In the genomic region with DNA sequence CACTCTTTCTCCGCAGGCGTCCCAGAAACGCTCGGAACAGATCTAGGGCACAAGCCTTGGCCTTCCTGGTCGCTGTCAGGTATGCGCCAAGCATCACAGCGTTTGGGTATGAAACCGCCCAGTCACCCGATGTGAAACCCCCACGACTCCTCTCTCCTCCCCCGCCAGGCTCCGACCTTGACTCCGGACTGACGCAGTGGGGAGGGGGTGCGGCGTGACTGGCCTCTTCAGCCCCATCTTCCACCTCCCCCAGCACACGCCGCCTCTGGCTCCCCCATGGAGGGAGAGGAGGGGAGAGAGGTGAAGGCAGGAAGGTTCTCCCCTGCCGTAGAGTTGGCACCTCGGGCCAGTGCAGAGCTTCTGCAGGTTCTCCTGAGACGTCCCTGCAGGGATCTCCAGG, we compare ENCODE assay signal across 1 cellular context.
TF ChIP-seq lines count a peak whose summit lies in the region.

No MANE protein-coding gene starts in this region.

TF ChIP-seq in GM23338, 12 proteins besides CTCF, POLR2A, EP300 and RAD21 (continued from another document):
- TF ChIP-seq, protein P1, sequence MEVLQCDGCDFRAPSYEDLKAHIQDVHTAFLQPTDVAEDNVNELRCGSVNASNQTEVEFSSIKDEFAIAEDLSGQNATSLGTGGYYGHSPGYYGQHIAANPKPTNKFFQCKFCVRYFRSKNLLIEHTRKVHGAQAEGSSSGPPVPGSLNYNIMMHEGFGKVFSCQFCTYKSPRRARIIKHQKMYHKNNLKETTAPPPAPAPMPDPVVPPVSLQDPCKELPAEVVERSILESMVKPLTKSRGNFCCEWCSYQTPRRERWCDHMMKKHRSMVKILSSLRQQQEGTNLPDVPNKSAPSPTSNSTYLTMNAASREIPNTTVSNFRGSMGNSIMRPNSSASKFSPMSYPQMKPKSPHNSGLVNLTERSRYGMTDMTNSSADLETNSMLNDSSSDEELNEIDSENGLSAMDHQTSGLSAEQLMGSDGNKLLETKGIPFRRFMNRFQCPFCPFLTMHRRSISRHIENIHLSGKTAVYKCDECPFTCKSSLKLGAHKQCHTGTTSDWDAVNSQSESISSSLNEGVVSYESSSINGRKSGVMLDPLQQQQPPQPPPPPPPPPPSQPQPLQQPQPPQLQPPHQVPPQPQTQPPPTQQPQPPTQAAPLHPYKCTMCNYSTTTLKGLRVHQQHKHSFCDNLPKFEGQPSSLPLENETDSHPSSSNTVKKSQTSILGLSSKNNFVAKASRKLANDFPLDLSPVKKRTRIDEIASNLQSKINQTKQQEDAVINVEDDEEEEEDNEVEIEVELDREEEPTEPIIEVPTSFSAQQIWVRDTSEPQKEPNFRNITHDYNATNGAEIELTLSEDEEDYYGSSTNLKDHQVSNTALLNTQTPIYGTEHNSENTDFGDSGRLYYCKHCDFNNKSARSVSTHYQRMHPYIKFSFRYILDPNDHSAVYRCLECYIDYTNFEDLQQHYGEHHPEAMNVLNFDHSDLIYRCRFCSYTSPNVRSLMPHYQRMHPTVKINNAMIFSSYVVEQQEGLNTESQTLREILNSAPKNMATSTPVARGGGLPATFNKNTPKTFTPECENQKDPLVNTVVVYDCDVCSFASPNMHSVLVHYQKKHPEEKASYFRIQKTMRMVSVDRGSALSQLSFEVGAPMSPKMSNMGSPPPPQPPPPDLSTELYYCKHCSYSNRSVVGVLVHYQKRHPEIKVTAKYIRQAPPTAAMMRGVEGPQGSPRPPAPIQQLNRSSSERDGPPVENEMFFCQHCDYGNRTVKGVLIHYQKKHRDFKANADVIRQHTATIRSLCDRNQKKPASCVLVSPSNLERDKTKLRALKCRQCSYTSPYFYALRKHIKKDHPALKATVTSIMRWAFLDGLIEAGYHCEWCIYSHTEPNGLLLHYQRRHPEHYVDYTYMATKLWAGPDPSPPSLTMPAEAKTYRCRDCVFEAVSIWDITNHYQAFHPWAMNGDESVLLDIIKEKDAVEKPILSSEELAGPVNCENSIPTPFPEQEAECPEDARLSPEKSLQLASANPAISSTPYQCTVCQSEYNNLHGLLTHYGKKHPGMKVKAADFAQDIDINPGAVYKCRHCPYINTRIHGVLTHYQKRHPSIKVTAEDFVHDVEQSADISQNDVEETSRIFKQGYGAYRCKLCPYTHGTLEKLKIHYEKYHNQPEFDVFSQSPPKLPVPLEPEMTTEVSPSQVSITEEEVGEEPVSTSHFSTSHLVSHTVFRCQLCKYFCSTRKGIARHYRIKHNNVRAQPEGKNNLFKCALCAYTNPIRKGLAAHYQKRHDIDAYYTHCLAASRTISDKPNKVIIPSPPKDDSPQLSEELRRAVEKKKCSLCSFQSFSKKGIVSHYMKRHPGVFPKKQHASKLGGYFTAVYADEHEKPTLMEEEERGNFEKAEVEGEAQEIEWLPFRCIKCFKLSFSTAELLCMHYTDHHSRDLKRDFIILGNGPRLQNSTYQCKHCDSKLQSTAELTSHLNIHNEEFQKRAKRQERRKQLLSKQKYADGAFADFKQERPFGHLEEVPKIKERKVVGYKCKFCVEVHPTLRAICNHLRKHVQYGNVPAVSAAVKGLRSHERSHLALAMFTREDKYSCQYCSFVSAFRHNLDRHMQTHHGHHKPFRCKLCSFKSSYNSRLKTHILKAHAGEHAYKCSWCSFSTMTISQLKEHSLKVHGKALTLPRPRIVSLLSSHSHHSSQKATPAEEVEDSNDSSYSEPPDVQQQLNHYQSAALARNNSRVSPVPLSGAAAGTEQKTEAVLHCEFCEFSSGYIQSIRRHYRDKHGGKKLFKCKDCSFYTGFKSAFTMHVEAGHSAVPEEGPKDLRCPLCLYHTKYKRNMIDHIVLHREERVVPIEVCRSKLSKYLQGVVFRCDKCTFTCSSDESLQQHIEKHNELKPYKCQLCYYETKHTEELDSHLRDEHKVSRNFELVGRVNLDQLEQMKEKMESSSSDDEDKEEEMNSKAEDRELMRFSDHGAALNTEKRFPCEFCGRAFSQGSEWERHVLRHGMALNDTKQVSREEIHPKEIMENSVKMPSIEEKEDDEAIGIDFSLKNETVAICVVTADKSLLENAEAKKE (CRISPR knock-in tag; IDR thresholded peaks at IDR 0.05), result no peak
- TF ChIP-seq ZNF114 (CRISPR knock-in tag; IDR thresholded peaks at IDR 0.05) (no peak), CREB1 (CRISPR knock-in tag; IDR thresholded peaks at IDR 0.05; ENCODE audit: low read depth) (no peak), EZH2 (IDR thresholded peaks at IDR 0.05; ENCODE audit: low read depth, unreplicated experiment) (no peak), STAT1 (IDR thresholded peaks at IDR 0.05; ENCODE audit: unreplicated experiment) (no peak), EZH2phosphoT487 (IDR thresholded peaks at IDR 0.05; ENCODE audit: unreplicated experiment) (no peak), ZNF331 (CRISPR knock-in tag; IDR thresholded peaks at IDR 0.05; ENCODE audit: low read depth) (no peak), ETS1 (IDR thresholded peaks at IDR 0.05) (no peak), POLR2AphosphoS5 (IDR thresholded peaks at IDR 0.05; ENCODE audit: low read depth) (no peak)
- TF ChIP-seq, protein P2, sequence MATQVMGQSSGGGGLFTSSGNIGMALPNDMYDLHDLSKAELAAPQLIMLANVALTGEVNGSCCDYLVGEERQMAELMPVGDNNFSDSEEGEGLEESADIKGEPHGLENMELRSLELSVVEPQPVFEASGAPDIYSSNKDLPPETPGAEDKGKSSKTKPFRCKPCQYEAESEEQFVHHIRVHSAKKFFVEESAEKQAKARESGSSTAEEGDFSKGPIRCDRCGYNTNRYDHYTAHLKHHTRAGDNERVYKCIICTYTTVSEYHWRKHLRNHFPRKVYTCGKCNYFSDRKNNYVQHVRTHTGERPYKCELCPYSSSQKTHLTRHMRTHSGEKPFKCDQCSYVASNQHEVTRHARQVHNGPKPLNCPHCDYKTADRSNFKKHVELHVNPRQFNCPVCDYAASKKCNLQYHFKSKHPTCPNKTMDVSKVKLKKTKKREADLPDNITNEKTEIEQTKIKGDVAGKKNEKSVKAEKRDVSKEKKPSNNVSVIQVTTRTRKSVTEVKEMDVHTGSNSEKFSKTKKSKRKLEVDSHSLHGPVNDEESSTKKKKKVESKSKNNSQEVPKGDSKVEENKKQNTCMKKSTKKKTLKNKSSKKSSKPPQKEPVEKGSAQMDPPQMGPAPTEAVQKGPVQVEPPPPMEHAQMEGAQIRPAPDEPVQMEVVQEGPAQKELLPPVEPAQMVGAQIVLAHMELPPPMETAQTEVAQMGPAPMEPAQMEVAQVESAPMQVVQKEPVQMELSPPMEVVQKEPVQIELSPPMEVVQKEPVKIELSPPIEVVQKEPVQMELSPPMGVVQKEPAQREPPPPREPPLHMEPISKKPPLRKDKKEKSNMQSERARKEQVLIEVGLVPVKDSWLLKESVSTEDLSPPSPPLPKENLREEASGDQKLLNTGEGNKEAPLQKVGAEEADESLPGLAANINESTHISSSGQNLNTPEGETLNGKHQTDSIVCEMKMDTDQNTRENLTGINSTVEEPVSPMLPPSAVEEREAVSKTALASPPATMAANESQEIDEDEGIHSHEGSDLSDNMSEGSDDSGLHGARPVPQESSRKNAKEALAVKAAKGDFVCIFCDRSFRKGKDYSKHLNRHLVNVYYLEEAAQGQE (IDR thresholded peaks at IDR 0.05; ENCODE audit: unreplicated experiment), result no peak
